ENCODE assay signal across 8 cellular contexts in the genomic region with DNA sequence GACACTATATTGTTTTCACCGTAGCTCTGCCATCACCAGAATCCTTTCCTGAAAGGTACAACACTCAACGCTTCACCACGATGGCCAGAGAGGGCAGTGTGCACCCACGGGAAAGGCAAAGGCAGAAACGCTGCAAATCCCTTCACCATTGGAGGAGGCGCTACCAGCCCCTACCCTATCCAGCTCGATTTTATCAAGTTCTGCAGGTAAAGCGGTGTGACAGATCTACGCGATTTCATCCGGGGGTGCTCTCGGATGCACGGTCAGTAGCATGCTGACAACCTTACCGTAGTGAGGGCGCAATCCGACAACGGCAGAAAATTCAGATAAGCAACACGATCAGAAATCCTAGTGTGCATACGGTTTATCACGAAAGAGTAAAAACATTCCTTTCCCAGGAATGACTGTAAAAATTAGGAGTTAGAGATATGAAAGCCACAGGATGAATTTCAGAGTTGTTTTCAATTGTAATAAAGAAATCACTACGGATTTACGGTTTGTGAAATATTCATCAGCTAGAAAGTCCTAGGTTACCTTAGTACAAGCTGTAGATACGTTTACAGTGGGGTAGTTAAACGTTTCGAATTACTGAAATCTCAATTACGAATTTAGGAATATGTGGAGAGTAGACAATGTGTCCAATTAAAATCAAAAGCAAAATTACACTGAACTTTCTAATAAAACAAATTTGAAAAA. TPM values are rescaled to one million over a fixed set of nuclear protein-coding genes. Genes with fewer than 3 reads are reported as not detected.
A peak's percentile ranks its signal among the peaks of the same experiment; 100 is the strongest.
DNase-seq lines count a peak whose midpoint lies in the region; ATAC-seq and TF ChIP-seq lines count a peak whose summit lies in the region.

No MANE protein-coding gene starts in this region.

- peaks cover 10% of the 10 kb centered on the region for H3K36me3 Mint-ChIP-seq in activated T-helper 17 cell treated with anti-CD3 and anti-CD28 coated beads, Interleukin-2, amount 50 U/mL, for 72 hours (ENCODE audit: low read depth)
- H3K36me3 Mint-ChIP-seq in neural crest cell (ENCODE audit: low read depth): no peaks in the 10 kb centered on the region

- TF ChIP-seq CTCF in fibroblast of pulmonary artery (IDR thresholded peaks at IDR 0.05; ENCODE audit: low read length, missing control alignments) (peak; percentile 99), neural crest cell (conservative IDR thresholded peaks at IDR 0.05) (peak; percentile 91), stomach (IDR thresholded peaks at IDR 0.05) (peak in 5 of 7 experiments; percentile 66 to 78 (median 75))

- H3K27me3 Mint-ChIP-seq in activated T-helper 17 cell treated with anti-CD3 and anti-CD28 coated beads, Interleukin-2, amount 50 U/mL, for 72 hours: no peaks in the 10 kb centered on the region
- H3K27me3 Mint-ChIP-seq in neural crest cell (ENCODE audit: low read depth): peaks cover 4% of the 10 kb centered on the region

- H3K9me3 ChIP-seq in KOPT-K1 (ENCODE audit: insufficient read depth, low read length, poor library complexity, severe bottlenecking) (no peaks in the 10 kb centered on the region), stomach (no peaks in the 10 kb centered on the region)

- H3K4me3 Mint-ChIP-seq in activated T-helper 17 cell treated with anti-CD3 and anti-CD28 coated beads, Interleukin-2, amount 50 U/mL, for 72 hours: peak overlapping the region; percentile 93
- peak overlapping the region; percentile 95 for H3K4me3 Mint-ChIP-seq in neural crest cell

- 1 to 3% (median 1%) methylated on average over 26 of the region's 26 CpGs for WGBS in stomach, 5 donors

- TF ChIP-seq POLR2A in stomach (IDR thresholded peaks at IDR 0.05): no peak

- ATAC-seq in GM21786 (IDR thresholded peaks at IDR 0.05; ENCODE audit: unreplicated experiment): peak; percentile 57
- peak; percentile 68 for ATAC-seq in activated T-helper 17 cell treated with anti-CD3 and anti-CD28 coated beads, Interleukin-2, amount 50 U/mL, for 72 hours (replicated peaks)

- intact Hi-C loops in stomach (cut with DNase I; ENCODE audit: low total_unique reads): loop anchor here (5.0 to 10.0 kb wide), 2 partner anchors 913 to 1020 kb away; no protein-coding TSS in a partner anchor

- H3K4me3 ChIP-seq in fibroblast of pulmonary artery (replicated peaks; ENCODE audit: low read depth, low read length) (peak overlapping the region; percentile 69), stomach (peak overlapping the region; percentile 50 to 72 (median 57))

- peaks cover 32% of the 10 kb centered on the region for H3K4me1 Mint-ChIP-seq in activated T-helper 17 cell treated with anti-CD3 and anti-CD28 coated beads, Interleukin-2, amount 50 U/mL, for 72 hours
- H3K4me1 Mint-ChIP-seq in neural crest cell: peaks cover 52% of the 10 kb centered on the region

- peak; percentile 91 for DNase-seq in ELF-1 (ENCODE audit: low read depth, low spot score)
- peak; percentile 82 for DNase-seq in RPMI7951 (ENCODE audit: low read depth)
- DNase-seq in fibroblast of pulmonary artery (ENCODE audit: low read depth): peak; percentile 87
- DNase-seq in neural crest cell (ENCODE audit: low read depth, low spot score): peak; percentile 78
- DNase-seq in stomach: peak; percentile 78

- H3K27ac ChIP-seq in KOPT-K1 (ENCODE audit: low read depth, low read length, poor library complexity, severe bottlenecking) (peak overlapping the region; percentile 63), stomach (no peak overlapping the region)

- H3K4me1 ChIP-seq in stomach: peaks cover 18 to 30% (median 27%) of the 10 kb centered on the region in 4 donors

- TF ChIP-seq EP300 in stomach (IDR thresholded peaks at IDR 0.05): no peak

- peaks cover 0 to 47% (median 7%) of the 10 kb centered on the region in 3 donors for H3K27me3 ChIP-seq in stomach

- H3K9me3 Mint-ChIP-seq in activated T-helper 17 cell treated with anti-CD3 and anti-CD28 coated beads, Interleukin-2, amount 50 U/mL, for 72 hours: no peaks in the 10 kb centered on the region
- H3K9me3 Mint-ChIP-seq in neural crest cell: no peaks in the 10 kb centered on the region

- no peaks in the 10 kb centered on the region for H3K36me3 ChIP-seq in KOPT-K1 (ENCODE audit: insufficient read depth, low read length)
- no peaks in the 10 kb centered on the region for H3K36me3 ChIP-seq in stomach

- H3K27ac Mint-ChIP-seq in activated T-helper 17 cell treated with anti-CD3 and anti-CD28 coated beads, Interleukin-2, amount 50 U/mL, for 72 hours: peak overlapping the region; percentile 77
- H3K27ac Mint-ChIP-seq in neural crest cell (ENCODE audit: unreplicated experiment): peak overlapping the region; percentile 64

RNA-seq across cellular contexts. Expression of a gene that starts 1.8 kb away (rescaled TPM):
- total RNA-seq in RPMI7951 (2014; rRNA removed; shearing (Covaris generic)): 265 and 331 TPM in 2 replicates
- 10 to 100 TPM; 17.9 to 67.0 TPM for total RNA-seq in activated T-helper 17 cell treated with anti-CD3 and anti-CD28 coated beads, Interleukin-2, amount 50 U/mL, for 72 hours
- total RNA-seq in neural crest cell (105 TPM in 2 replicates), stomach (1 to 10 TPM in 3 of 5 donors, under 1 TPM in 1, not detected in 1; 0.45 to 9.3 (median 5.0) TPM)
- 1 to 10 TPM; 1.5 to 2.8 (median 2.2) TPM for polyA plus RNA-seq in stomach
